25 cellular contexts compared by ENCODE assay signal in genomic region chr4:122707503-122707902, GRCh38.
"Had no signal": no experiment of that assay in that cellular context is flagged by ENCODE, and none has a peak within 500 bp of the region (broad histone marks: within the 10 kb centered on the region; RNA-seq: fewer than 3 reads in every experiment).

No MANE protein-coding gene starts in this region.

- H2AFZ ChIP-seq: parathyroid adenoma had no signal

- H3K4me1 ChIP-seq: parathyroid adenoma, psoas muscle, sigmoid colon, suprapubic skin, upper lobe of right lung had no signal

- H3K9ac ChIP-seq: parathyroid adenoma had no signal

- H3K4me3 Mint-ChIP-seq: activated CD8-positive, alpha-beta T cell treated with anti-CD3 and anti-CD28 coated beads, Interleukin-2, amount 10 ng/mL, durations not matched to agents 7 days and 5 days; activated naive CD8-positive, alpha-beta T cell treated with anti-CD3 and anti-CD28 coated beads, Interleukin-2, amount 10 ng/mL, durations not matched to agents 7 days and 5 days; endodermal cell; stimulated activated memory B cell treated with anti-CD40 and anti-IgM and Interleukin-4, amounts not matched to agents 10 μg/mL and 1 μg/mL and 100 μg/mL, for 72 hours; WTC11 had no signal

- H3K9me3 Mint-ChIP-seq: activated naive CD8-positive, alpha-beta T cell treated with anti-CD3 and anti-CD28 coated beads, Interleukin-2, amount 10 ng/mL, durations not matched to agents 7 days and 5 days; endodermal cell; stimulated activated memory B cell treated with anti-CD40 and anti-IgM and Interleukin-4, amounts not matched to agents 10 μg/mL and 1 μg/mL and 100 μg/mL, for 72 hours; WTC11 had no signal

- FAIRE-seq: keratinocyte, small intestine had no signal

- H3K36me3 Mint-ChIP-seq: stimulated activated memory B cell treated with anti-CD40 and anti-IgM and Interleukin-4, amounts not matched to agents 10 μg/mL and 1 μg/mL and 100 μg/mL, for 72 hours; WTC11 had no signal

- H3K27me3 ChIP-seq: sigmoid colon, suprapubic skin, tibial artery, upper lobe of right lung had no signal

- H3K4me3 ChIP-seq: psoas muscle, sigmoid colon, SK-N-MC, suprapubic skin, tibial artery, upper lobe of right lung had no signal

- H3K27ac ChIP-seq: parathyroid adenoma, psoas muscle, sigmoid colon, SK-N-MC, suprapubic skin, tibial artery, upper lobe of right lung had no signal

- H3K9me3 ChIP-seq: psoas muscle, sigmoid colon, suprapubic skin, tibial artery, upper lobe of right lung had no signal

- ATAC-seq: activated CD8-positive, alpha-beta T cell treated with anti-CD3 and anti-CD28 coated beads, Interleukin-2, amount 10 ng/mL, durations not matched to agents 7 days and 5 days; esophagus mucosa; left cardiac atrium; left ventricle myocardium superior; psoas muscle; stimulated activated memory B cell treated with anti-CD40 and anti-IgM and Interleukin-4, amounts not matched to agents 10 μg/mL and 1 μg/mL and 100 μg/mL, for 72 hours; upper lobe of right lung; WTC11 had no signal

- H3K36me3 ChIP-seq: sigmoid colon, suprapubic skin, tibial artery, upper lobe of right lung had no signal

- H3K27ac Mint-ChIP-seq: activated CD8-positive, alpha-beta T cell treated with anti-CD3 and anti-CD28 coated beads, Interleukin-2, amount 10 ng/mL, durations not matched to agents 7 days and 5 days; activated naive CD8-positive, alpha-beta T cell treated with anti-CD3 and anti-CD28 coated beads, Interleukin-2, amount 10 ng/mL, durations not matched to agents 7 days and 5 days; endodermal cell; stimulated activated memory B cell treated with anti-CD40 and anti-IgM and Interleukin-4, amounts not matched to agents 10 μg/mL and 1 μg/mL and 100 μg/mL, for 72 hours; WTC11 had no signal

- DNase-seq: activated CD8-positive, alpha-beta T cell treated with anti-CD3 and anti-CD28 coated beads, Interleukin-2, amount 10 ng/mL, durations not matched to agents 7 days and 5 days; activated effector memory CD4-positive, alpha-beta T cell treated with anti-CD3 and anti-CD28 coated beads, Interleukin-2, amount 50 U/mL, for 16 hours; activated naive CD8-positive, alpha-beta T cell treated with anti-CD3 and anti-CD28 coated beads, Interleukin-2, amount 10 ng/mL, durations not matched to agents 7 days and 5 days; amniotic stem cell; caudate nucleus; endodermal cell; foreskin fibroblast; head of caudate nucleus; hippocampal formation; left cardiac atrium; left ventricle myocardium superior; psoas muscle; SIG-M5; sigmoid colon; small intestine; stimulated activated CD4-positive, alpha-beta T cell treated with anti-CD3 and anti-CD28 coated beads, Interleukin-4, amount 100 ng/mL, for 24 hours; tibial artery; upper lobe of right lung had no signal
